Comparison of ENCODE assay signal across 8 cellular contexts in the genomic region with DNA sequence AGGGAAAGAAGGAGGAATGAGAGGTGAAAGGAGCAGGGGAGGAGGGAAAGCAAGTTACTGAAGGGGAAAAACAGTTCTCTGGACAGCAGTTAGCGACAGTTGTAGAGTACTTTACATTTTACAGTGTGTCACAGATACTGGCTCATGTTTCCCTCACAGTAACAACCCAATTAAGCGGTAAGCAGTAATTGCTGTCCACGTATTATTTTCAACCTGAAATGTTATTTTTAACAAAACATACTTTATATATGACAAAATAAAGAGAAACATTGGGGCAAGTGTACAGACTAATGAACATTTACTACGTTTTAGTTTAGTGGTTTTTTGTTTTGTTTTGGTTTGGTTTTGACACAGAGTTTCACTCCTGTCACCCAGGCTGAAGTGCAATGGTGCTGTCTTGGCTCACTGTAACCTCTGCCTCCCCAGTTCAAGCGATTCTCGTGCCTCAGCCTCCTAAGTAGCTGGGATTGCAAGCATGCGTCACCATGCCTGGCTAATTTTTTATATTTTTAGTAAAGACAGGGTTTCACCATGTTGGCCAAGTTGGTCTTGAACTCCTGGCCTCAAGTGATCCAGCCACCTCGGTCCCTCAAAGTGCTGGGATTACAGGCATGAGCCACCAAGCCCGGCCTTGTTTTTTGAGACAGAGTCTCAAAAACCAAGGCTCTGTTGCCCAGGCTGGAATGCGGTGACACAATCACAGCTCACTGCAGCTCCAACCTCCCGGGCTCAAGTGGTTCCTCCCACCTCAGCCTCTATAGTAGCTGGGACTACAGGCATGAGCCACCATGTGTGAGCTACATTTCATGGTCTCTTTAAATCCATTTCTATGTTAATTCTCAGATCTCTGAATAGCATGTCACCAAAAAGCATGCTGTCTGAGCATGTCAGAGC. TPM values are rescaled to one million over a fixed set of nuclear protein-coding genes. Genes with fewer than 3 reads are reported as not detected.
DNase-seq lines count a peak whose midpoint lies in the region; ATAC-seq, FAIRE-seq and TF ChIP-seq lines count a peak whose summit lies in the region.

No MANE protein-coding gene starts in this region.

- POLR2A ChIA-PET in HepG2 (lab: Yijun Ruan, JAX), result interaction anchor here (0.6 to 1.6 kb wide), 7 partner anchors 9 to 254 kb away, joined by 3 to 7 read pairs (median 4); a partner anchor contains a TSS
- POLR2A ChIA-PET in activated naive CD8-positive, alpha-beta T cell treated with anti-CD3 and anti-CD28 coated beads, Interleukin-2, amount 10 ng/mL, durations not matched to agents 7 days and 5 days (lab: Charles Lee), result interaction anchor here (0.6 to 1.6 kb wide), 4 partner anchors 132 to 253 kb away, joined by 4 to 6 read pairs (median 5); no protein-coding TSS in a partner anchor
- POLR2A ChIA-PET in naive thymus-derived CD4-positive, alpha-beta T cell (lab: Charles Lee), result interaction anchor here (0.9 to 1.6 kb wide), 9 partner anchors 35 to 251 kb away, joined by 3 to 6 read pairs (median 4); a partner anchor contains a TSS

- WGBS in HepG2 (ENCODE audit: low lambda C conversion rate), result 30% methylated on average over 11 of the region's 11 CpGs
- WGBS in right lobe of liver (ENCODE audit: insufficient coverage, low coverage, low lambda C conversion rate, missing lambda C conversion rate), result 35% methylated on average over 9 of the region's 11 CpGs

- intact Hi-C loops in HepG2 (cut with micrococcal nuclease; ENCODE audit: unreplicated experiment) (no loop called here), right lobe of liver (cut with DNase I) (loop anchor here (5.0 to 10.0 kb wide), 2 partner anchors 222 to 250 kb away; no protein-coding TSS in a partner anchor)
- intact Hi-C loops in naive thymus-derived CD4-positive, alpha-beta T cell (cut with micrococcal nuclease), result loop anchor here in 1 of 2 donors (2.0 to 5.0 kb wide), 4 partner anchors 22 to 80 kb away; a partner anchor contains a TSS

- H3K4me2 ChIP-seq in HepG2 (ENCODE audit: low read depth, low read length), result peak overlapping the region; percentile 68

- peak overlapping the region; percentile 85 for H3K4me3 Mint-ChIP-seq in activated naive CD8-positive, alpha-beta T cell treated with anti-CD3 and anti-CD28 coated beads, Interleukin-2, amount 10 ng/mL, durations not matched to agents 7 days and 5 days
- H3K4me3 Mint-ChIP-seq in naive thymus-derived CD4-positive, alpha-beta T cell, result peak overlapping the region; percentile 55 to 91 (median 70)

- H3K27ac ChIP-seq in HepG2 (ENCODE audit: extremely low read length, insufficient read depth, low read length) (no peak overlapping the region), right lobe of liver (no peak overlapping the region)
- no peak overlapping the region for H3K27ac ChIP-seq in naive thymus-derived CD4-positive, alpha-beta T cell (ENCODE audit: low read depth, low read length)

- peak overlapping the region; percentile 67 for H3K27ac Mint-ChIP-seq in activated naive CD8-positive, alpha-beta T cell treated with anti-CD3 and anti-CD28 coated beads, Interleukin-2, amount 10 ng/mL, durations not matched to agents 7 days and 5 days
- H3K27ac Mint-ChIP-seq in naive thymus-derived CD4-positive, alpha-beta T cell, result peak overlapping the region in 2 of 9 donors; percentile 8 to 70

- H3K4me1 ChIP-seq in HepG2 (ENCODE audit: insufficient read depth, low read length) (peaks cover 74% of the 10 kb centered on the region), right lobe of liver (no peaks in the 10 kb centered on the region)
- H3K4me1 ChIP-seq in naive thymus-derived CD4-positive, alpha-beta T cell (ENCODE audit: control insufficient read depth in 2 of 2, insufficient read depth in 2 of 2, low read length in 2 of 2), result peaks cover 0 to 3% of the 10 kb centered on the region in 2 donors

- H3K27me3 ChIP-seq in HepG2 (ENCODE audit: control insufficient read depth in 1 of 2, insufficient read depth in 2 of 2, low read length in 2 of 2) (no peaks in the 10 kb centered on the region), right lobe of liver (peaks cover 0 to 7% of the 10 kb centered on the region in 2 donors)
- no peaks in the 10 kb centered on the region for H3K27me3 ChIP-seq in naive thymus-derived CD4-positive, alpha-beta T cell (ENCODE audit: control insufficient read depth in 2 of 2, insufficient read depth in 2 of 2, low read length in 2 of 2)

- TF ChIP-seq CTCF in HepG2 (CRISPR knock-in tag; IDR thresholded peaks at IDR 0.05) (no peak), right lobe of liver (IDR thresholded peaks at IDR 0.05) (no peak)

- H3K27me3 Mint-ChIP-seq in activated naive CD8-positive, alpha-beta T cell treated with anti-CD3 and anti-CD28 coated beads, Interleukin-2, amount 10 ng/mL, durations not matched to agents 7 days and 5 days, result peaks cover 9% of the 10 kb centered on the region
- peaks cover 0 to 18% (median 0%) of the 10 kb centered on the region in 5 donors for H3K27me3 Mint-ChIP-seq in naive thymus-derived CD4-positive, alpha-beta T cell

- H3K36me3 ChIP-seq in HepG2 (replicated peaks in 1 of 2; ENCODE audit: control insufficient read depth in 1 of 2, insufficient read depth in 2 of 2, low read length in 2 of 2), result no peaks in the 10 kb centered on the region
- H3K36me3 ChIP-seq in right lobe of liver, result no peaks in the 10 kb centered on the region
- H3K36me3 ChIP-seq in naive thymus-derived CD4-positive, alpha-beta T cell (ENCODE audit: control insufficient read depth in 2 of 3, insufficient read depth in 3 of 3, low read length in 3 of 3), result no peaks in the 10 kb centered on the region

- peaks cover 20% of the 10 kb centered on the region for H3K4me1 Mint-ChIP-seq in activated naive CD8-positive, alpha-beta T cell treated with anti-CD3 and anti-CD28 coated beads, Interleukin-2, amount 10 ng/mL, durations not matched to agents 7 days and 5 days
- peaks cover 0 to 22% (median 8%) of the 10 kb centered on the region in 7 donors for H3K4me1 Mint-ChIP-seq in naive thymus-derived CD4-positive, alpha-beta T cell

- DNase-seq in HepG2 (ENCODE audit: low spot score) (no peak), right lobe of liver (no peak), NCI-H2107 treated with DMSO at 0.1 percent for 48 hours (lab: John Stamatoyannopoulos, UW; ENCODE audit: unreplicated experiment) (no peak), GM19240 (ENCODE audit: insufficient read length, low spot score) (no peak)
- no peak for DNase-seq in activated naive CD8-positive, alpha-beta T cell treated with anti-CD3 and anti-CD28 coated beads, Interleukin-2, amount 10 ng/mL, durations not matched to agents 7 days and 5 days
- no peak for DNase-seq in naive thymus-derived CD4-positive, alpha-beta T cell

- no peaks in the 10 kb centered on the region for H3K79me2 ChIP-seq in HepG2 (ENCODE audit: insufficient read depth, low read length)

- no TSS peak for BruUV-seq in HepG2 (replicated peaks; lab: Mats Ljungman, UMichigan)

- no peaks in the 10 kb centered on the region for H4K20me1 ChIP-seq in HepG2 (ENCODE audit: insufficient read depth, low read length)

- ATAC-seq in HepG2 (peak; percentile 44), right lobe of liver (no peak), HG03442 (IDR thresholded peaks at IDR 0.05; ENCODE audit: unreplicated experiment) (peak; percentile 63), GM21717 (IDR thresholded peaks at IDR 0.05; ENCODE audit: unreplicated experiment) (no peak)
- ATAC-seq in activated naive CD8-positive, alpha-beta T cell treated with anti-CD3 and anti-CD28 coated beads, Interleukin-2, amount 10 ng/mL, durations not matched to agents 7 days and 5 days (ENCODE audit: low read depth), result peak; percentile 32
- ATAC-seq in naive thymus-derived CD4-positive, alpha-beta T cell, result peak; percentile 4

- TF ChIP-seq RAD21 in HepG2 (CRISPR knock-in tag; IDR thresholded peaks at IDR 0.05), result no peak

- peak overlapping the region; percentile 75 for H2AFZ ChIP-seq in HepG2 (ENCODE audit: low read length)

- H3K36me3 Mint-ChIP-seq in activated naive CD8-positive, alpha-beta T cell treated with anti-CD3 and anti-CD28 coated beads, Interleukin-2, amount 10 ng/mL, durations not matched to agents 7 days and 5 days, result no peaks in the 10 kb centered on the region
- no peaks in the 10 kb centered on the region for H3K36me3 Mint-ChIP-seq in naive thymus-derived CD4-positive, alpha-beta T cell

- peak; percentile 70 for FAIRE-seq in HepG2 (lab: Jason Lieb, UNC)

- H3K9ac ChIP-seq in HepG2 (ENCODE audit: insufficient read depth, low read depth, low read length), result peak overlapping the region; percentile 27; the same call in 1 of the 2 replicates

- in situ Hi-C loops in HepG2 (cut with HindIII; ENCODE audit: extremely low pct_ligation_motif_present, low pct_unique_long_range_greater_than_20kb), result loop anchor here (5.0 kb wide), 1 partner anchor 80 kb away; no protein-coding TSS in a partner anchor

- TF ChIP-seq EP300 in HepG2 (IDR thresholded peaks at IDR 0.05; ENCODE audit: low read depth in 2 of 2, low read length in 2 of 2), result no peak
- TF ChIP-seq EP300 in HepG2 (CRISPR knock-in tag; IDR thresholded peaks at IDR 0.05; ENCODE audit: borderline replicate concordance), result no peak

- TF ChIP-seq POLR2A in HepG2 (IDR thresholded peaks at IDR 0.05; ENCODE audit: insufficient read depth in 1 of 2, low read depth in 2 of 2, low read length in 2 of 2), result no peak
- no peak for TF ChIP-seq POLR2A in right lobe of liver (IDR thresholded peaks at IDR 0.05)

- CTCF ChIA-PET in HepG2 (lab: Yijun Ruan, JAX; ENCODE audit: low intra/inter-chr PET ratio, low total read pairs), result interaction anchor here (1.0 to 2.5 kb wide), 5 partner anchors 78 to 253 kb away, joined by 4 to 18 read pairs (median 14); no protein-coding TSS in a partner anchor
- CTCF ChIA-PET in naive thymus-derived CD4-positive, alpha-beta T cell (lab: Charles Lee), result interaction anchor here (0.6 to 4.0 kb wide), 12 partner anchors 20 to 1524 kb away, joined by 3 to 32 read pairs (median 3); a partner anchor contains a TSS

- peak overlapping the region in 1 of 3 experiments; percentile 30; a peak in 2 of 6 replicates for H3K4me3 ChIP-seq in HepG2 (replicated peaks in 1 of 3; ENCODE audit: insufficient read depth in 1 of 3, low read depth in 2 of 3, low read length in 3 of 3)
- H3K4me3 ChIP-seq in right lobe of liver, result no peak overlapping the region
- peak overlapping the region; percentile 38 for H3K4me3 ChIP-seq in naive thymus-derived CD4-positive, alpha-beta T cell (ENCODE audit: low read length)

- H3K9me3 Mint-ChIP-seq in activated naive CD8-positive, alpha-beta T cell treated with anti-CD3 and anti-CD28 coated beads, Interleukin-2, amount 10 ng/mL, durations not matched to agents 7 days and 5 days, result no peaks in the 10 kb centered on the region
- H3K9me3 Mint-ChIP-seq in naive thymus-derived CD4-positive, alpha-beta T cell, result no peaks in the 10 kb centered on the region

- H3K9me3 ChIP-seq in HepG2 (ENCODE audit: low read length) (no peaks in the 10 kb centered on the region), right lobe of liver (no peaks in the 10 kb centered on the region)
- H3K9me3 ChIP-seq in naive thymus-derived CD4-positive, alpha-beta T cell (ENCODE audit: control insufficient read depth in 2 of 3, low read length in 3 of 3), result no peaks in the 10 kb centered on the region

RNA-seq across cellular contexts. Expression of a gene that starts 22.6 kb away (rescaled TPM):
- total RNA-seq in HepG2 (2016; rRNA removed; fragmentation: Illumina TruSeq; extraction: Trizol) (18.9 and 21.3 TPM in 2 replicates), right lobe of liver (10 to 100 TPM in 5 of 6 experiments, 1 to 10 TPM in 1; 7.7 to 21.6 (median 15.4) TPM)
- 3.4 and 4.3 TPM in 2 replicates for total RNA-seq in HepG2 (2016; cell fraction: cytosol; rRNA removed; fragmentation: Illumina TruSeq; extraction: Trizol; ENCODE audit: low read depth)
- total RNA-seq in HepG2 (2016; cell fraction: insoluble cytoplasmic fraction; rRNA removed; fragmentation: Illumina TruSeq; extraction: Trizol), result 17.8 and 20.4 TPM in 2 replicates
- total RNA-seq in HepG2 (2016; cell fraction: membrane; rRNA removed; fragmentation: Illumina TruSeq; extraction: Trizol), result 13.3 and 13.9 TPM in 2 replicates
- total RNA-seq in HepG2 (2016; cell fraction: nucleus; rRNA removed; fragmentation: Illumina TruSeq; extraction: Trizol), result 16.6 and 20.6 TPM in 2 replicates
- polyA plus RNA-seq in HepG2 (2011; rRNA removed), result 36.2 and 36.3 TPM in 2 replicates
- polyA plus RNA-seq in HepG2 (2011; cell fraction: cytosol; rRNA removed), result 28.2 and 31.2 TPM in 2 replicates
- 36.5 and 54.5 TPM in 2 replicates for polyA plus RNA-seq in HepG2 (2011; cell fraction: nucleus; rRNA removed)
- polyA plus RNA-seq in HepG2 (2012), result 22.7 and 24.1 TPM in 2 replicates
- polyA plus RNA-seq in HepG2 (2016; cell fraction: cytosol; fragmentation: Illumina TruSeq; extraction: Trizol; ENCODE audit: low read depth), result 3.2 and 3.3 TPM in 2 replicates
- polyA plus RNA-seq in HepG2 (2016; cell fraction: insoluble cytoplasmic fraction; fragmentation: Illumina TruSeq; extraction: Trizol; ENCODE audit: low read depth), result 14.2 and 14.4 TPM in 2 replicates
- 8.3 and 9.3 TPM in 2 replicates for polyA plus RNA-seq in HepG2 (2016; cell fraction: membrane; fragmentation: Illumina TruSeq; extraction: Trizol; ENCODE audit: low read depth)
- polyA plus RNA-seq in HepG2 (2016; cell fraction: nucleus; fragmentation: Illumina TruSeq; extraction: Trizol; ENCODE audit: insufficient read depth, low read depth), result 33.8 and 37.9 TPM in 2 replicates
- 35.9 and 51.8 TPM in 2 replicates for polyA minus RNA-seq in HepG2 (2011; rRNA and poly(A)+ RNA removed; ENCODE audit: low replicate concordance)
- polyA minus RNA-seq in HepG2 (2011; cell fraction: cytosol; rRNA and poly(A)+ RNA removed), result 12.0 and 17.2 TPM in 2 replicates
- 21.9 and 35.8 TPM in 2 replicates for polyA minus RNA-seq in HepG2 (2011; cell fraction: nucleus; rRNA and poly(A)+ RNA removed)
- total RNA-seq in activated naive CD8-positive, alpha-beta T cell treated with anti-CD3 and anti-CD28 coated beads, Interleukin-2, amount 10 ng/mL, durations not matched to agents 7 days and 5 days, result 100 to 1,000 TPM; 102 to 122 TPM
- total RNA-seq in naive thymus-derived CD4-positive, alpha-beta T cell, result 100 to 1,000 TPM; 131 to 274 (median 180) TPM
- 100 to 1,000 TPM; 113 to 142 TPM for polyA plus RNA-seq in naive thymus-derived CD4-positive, alpha-beta T cell

RNA-seq across cellular contexts. Expression of a gene that starts 40.6 kb away (rescaled TPM):
- 6.0 and 12.2 TPM in 2 replicates for total RNA-seq in HepG2 (2016; rRNA removed; fragmentation: Illumina TruSeq; extraction: Trizol)
- 2.6 and 2.7 TPM in 2 replicates for total RNA-seq in HepG2 (2016; cell fraction: cytosol; rRNA removed; fragmentation: Illumina TruSeq; extraction: Trizol; ENCODE audit: low read depth)
- 5.9 and 11.3 TPM in 2 replicates for total RNA-seq in HepG2 (2016; cell fraction: insoluble cytoplasmic fraction; rRNA removed; fragmentation: Illumina TruSeq; extraction: Trizol)
- 3.3 and 3.6 TPM in 2 replicates for total RNA-seq in HepG2 (2016; cell fraction: membrane; rRNA removed; fragmentation: Illumina TruSeq; extraction: Trizol)
- total RNA-seq in HepG2 (2016; cell fraction: nucleus; rRNA removed; fragmentation: Illumina TruSeq; extraction: Trizol), result 18.5 and 19.7 TPM in 2 replicates
- 10.8 and 15.4 TPM in 2 replicates for polyA plus RNA-seq in HepG2 (2011; rRNA removed)
- 8.1 and 9.6 TPM in 2 replicates for polyA plus RNA-seq in HepG2 (2011; cell fraction: cytosol; rRNA removed)
- polyA plus RNA-seq in HepG2 (2011; cell fraction: nucleus; rRNA removed), result 24.5 and 30.2 TPM in 2 replicates
- 8.5 and 8.6 TPM in 2 replicates for polyA plus RNA-seq in HepG2 (2012)
- 0.77 and 0.96 TPM in 2 replicates for polyA plus RNA-seq in HepG2 (2016; cell fraction: cytosol; fragmentation: Illumina TruSeq; extraction: Trizol; ENCODE audit: low read depth)
- polyA plus RNA-seq in HepG2 (2016; cell fraction: insoluble cytoplasmic fraction; fragmentation: Illumina TruSeq; extraction: Trizol; ENCODE audit: low read depth), result 4.7 and 5.5 TPM in 2 replicates
- 1.7 and 2.0 TPM in 2 replicates for polyA plus RNA-seq in HepG2 (2016; cell fraction: membrane; fragmentation: Illumina TruSeq; extraction: Trizol; ENCODE audit: low read depth)
- polyA plus RNA-seq in HepG2 (2016; cell fraction: nucleus; fragmentation: Illumina TruSeq; extraction: Trizol; ENCODE audit: insufficient read depth, low read depth), result 17.6 and 22.8 TPM in 2 replicates
- 2.5 and 22.6 TPM in 2 replicates for polyA minus RNA-seq in HepG2 (2011; rRNA and poly(A)+ RNA removed; ENCODE audit: low replicate concordance)
- polyA minus RNA-seq in HepG2 (2011; cell fraction: cytosol; rRNA and poly(A)+ RNA removed), result 6.1 and 6.4 TPM in 2 replicates
- polyA minus RNA-seq in HepG2 (2011; cell fraction: nucleus; rRNA and poly(A)+ RNA removed), result 29.2 and 34.7 TPM in 2 replicates
- total RNA-seq in right lobe of liver, result 1 to 10 TPM; 1.9 to 5.3 (median 3.7) TPM
- total RNA-seq in activated naive CD8-positive, alpha-beta T cell treated with anti-CD3 and anti-CD28 coated beads, Interleukin-2, amount 10 ng/mL, durations not matched to agents 7 days and 5 days, result 10 to 100 TPM; 20.5 to 27.9 TPM
- 10 to 100 TPM; 19.8 to 22.3 (median 20.2) TPM for total RNA-seq in naive thymus-derived CD4-positive, alpha-beta T cell
- 1 to 10 TPM; 3.4 to 4.4 TPM for polyA plus RNA-seq in naive thymus-derived CD4-positive, alpha-beta T cell

RNA-seq across cellular contexts. Expression of a gene that starts 59.7 kb away (rescaled TPM):
- total RNA-seq in HepG2 (2016; rRNA removed; fragmentation: Illumina TruSeq; extraction: Trizol) (8.1 and 13.3 TPM in 2 replicates), right lobe of liver (10 to 100 TPM in 4 of 6 experiments, 1 to 10 TPM in 2; 9.0 to 15.9 (median 10.6) TPM)
- 3.0 and 3.2 TPM in 2 replicates for total RNA-seq in HepG2 (2016; cell fraction: cytosol; rRNA removed; fragmentation: Illumina TruSeq; extraction: Trizol; ENCODE audit: low read depth)
- total RNA-seq in HepG2 (2016; cell fraction: insoluble cytoplasmic fraction; rRNA removed; fragmentation: Illumina TruSeq; extraction: Trizol), result 8.0 and 11.8 TPM in 2 replicates
- 7.8 and 8.0 TPM in 2 replicates for total RNA-seq in HepG2 (2016; cell fraction: membrane; rRNA removed; fragmentation: Illumina TruSeq; extraction: Trizol)
- 15.9 and 17.1 TPM in 2 replicates for total RNA-seq in HepG2 (2016; cell fraction: nucleus; rRNA removed; fragmentation: Illumina TruSeq; extraction: Trizol)
- 14.0 and 17.0 TPM in 2 replicates for polyA plus RNA-seq in HepG2 (2011; rRNA removed)
- polyA plus RNA-seq in HepG2 (2011; cell fraction: cytosol; rRNA removed), result 6.9 and 9.3 TPM in 2 replicates
- 29.0 and 46.1 TPM in 2 replicates for polyA plus RNA-seq in HepG2 (2011; cell fraction: nucleus; rRNA removed)
- 9.4 and 11.5 TPM in 2 replicates for polyA plus RNA-seq in HepG2 (2012)
- 0.54 and 0.75 TPM in 2 replicates for polyA plus RNA-seq in HepG2 (2016; cell fraction: cytosol; fragmentation: Illumina TruSeq; extraction: Trizol; ENCODE audit: low read depth)
- polyA plus RNA-seq in HepG2 (2016; cell fraction: insoluble cytoplasmic fraction; fragmentation: Illumina TruSeq; extraction: Trizol; ENCODE audit: low read depth), result 4.6 and 4.8 TPM in 2 replicates
- polyA plus RNA-seq in HepG2 (2016; cell fraction: membrane; fragmentation: Illumina TruSeq; extraction: Trizol; ENCODE audit: low read depth), result 2.4 and 2.5 TPM in 2 replicates
- 27.2 and 30.6 TPM in 2 replicates for polyA plus RNA-seq in HepG2 (2016; cell fraction: nucleus; fragmentation: Illumina TruSeq; extraction: Trizol; ENCODE audit: insufficient read depth, low read depth)
- polyA minus RNA-seq in HepG2 (2011; rRNA and poly(A)+ RNA removed; ENCODE audit: low replicate concordance), result 46.1 and 68.9 TPM in 2 replicates
- 8.0 and 8.9 TPM in 2 replicates for polyA minus RNA-seq in HepG2 (2011; cell fraction: cytosol; rRNA and poly(A)+ RNA removed)
- 17.8 and 27.4 TPM in 2 replicates for polyA minus RNA-seq in HepG2 (2011; cell fraction: nucleus; rRNA and poly(A)+ RNA removed)
- 100 to 1,000 TPM; 143 to 154 TPM for total RNA-seq in activated naive CD8-positive, alpha-beta T cell treated with anti-CD3 and anti-CD28 coated beads, Interleukin-2, amount 10 ng/mL, durations not matched to agents 7 days and 5 days
- total RNA-seq in naive thymus-derived CD4-positive, alpha-beta T cell, result 100 to 1,000 TPM; 122 to 242 (median 235) TPM
- polyA plus RNA-seq in naive thymus-derived CD4-positive, alpha-beta T cell, result 10 to 100 TPM; 41.5 to 64.6 TPM

Comparison
In these comparisons a context has a peak if more than half of its experiments do, and no peak if none do; other contexts are left out.
1. ATAC-seq: peak in HepG2 (single experiment), HG03442 (single experiment), activated naive CD8-positive, alpha-beta T cell treated with anti-CD3 and anti-CD28 coated beads, Interleukin-2, amount 10 ng/mL, durations not matched to agents 7 days and 5 days (single experiment) and naive thymus-derived CD4-positive, alpha-beta T cell (single experiment); none in right lobe of liver (0 of 4) and GM21717 (single experiment).
2. RNA of a gene that starts 59.7 kb away (total RNA-seq): 122 to 242 TPM in naive thymus-derived CD4-positive, alpha-beta T cell and 143 to 154 TPM in activated naive CD8-positive, alpha-beta T cell treated with anti-CD3 and anti-CD28 coated beads, Interleukin-2, amount 10 ng/mL, durations not matched to agents 7 days and 5 days; 3.0 to 17.1 TPM in HepG2 and 9.0 to 15.9 TPM in right lobe of liver; every median in the first group is over 4 times any median in the second.